In the genomic region with DNA sequence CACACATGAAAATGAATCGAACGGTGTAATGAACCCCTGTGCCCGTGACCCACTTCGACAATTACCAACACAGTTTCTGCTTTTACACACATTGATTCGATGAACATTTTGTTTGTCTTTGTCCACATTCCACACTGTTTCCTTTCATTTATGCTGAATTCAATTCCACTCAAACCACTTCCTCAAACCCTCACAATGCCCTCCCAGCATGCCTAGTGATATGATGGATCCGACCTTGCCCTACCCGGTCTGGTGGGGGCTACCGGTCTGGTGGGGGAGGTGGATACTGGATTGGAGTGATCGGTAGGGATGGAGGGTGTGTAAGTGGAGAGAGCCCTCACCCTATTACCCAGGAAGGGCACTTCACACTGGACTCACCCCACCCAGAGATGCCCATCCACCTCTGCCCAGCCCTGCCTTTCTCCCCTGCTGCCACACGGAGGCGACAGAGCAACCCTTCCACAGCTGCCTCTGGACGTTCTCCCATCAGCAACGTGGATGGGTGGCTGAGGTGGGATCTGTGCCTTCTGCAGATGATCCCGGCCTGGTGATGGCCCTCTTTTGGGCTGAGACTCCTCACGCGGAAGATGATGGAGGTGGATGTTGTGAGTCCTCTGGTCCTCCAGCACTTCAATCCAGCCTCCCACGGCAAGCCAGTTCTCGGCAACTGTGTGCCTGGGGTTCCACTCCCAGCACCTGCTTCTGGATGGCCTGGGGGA, we compare ENCODE assay signal across 1 cellular context.
TF ChIP-seq lines count a peak whose summit lies in the region.

No MANE protein-coding gene starts in this region.

TF ChIP-seq in H1, 55 proteins besides CTCF, POLR2A, EP300 and RAD21:
- TF ChIP-seq ZNF274 (IDR thresholded peaks at IDR 0.05; ENCODE audit: borderline replicate concordance, extremely low read depth, low read length) (no peak), YY1 (IDR thresholded peaks at IDR 0.05; ENCODE audit: low read depth, low read length) (peak; percentile 59; the same call in 1 of the 2 replicates)
TF ChIP-seq in H1: peak in this region for 1.
